Comparison of ENCODE assay signal across 1 cellular context in the genomic region with DNA sequence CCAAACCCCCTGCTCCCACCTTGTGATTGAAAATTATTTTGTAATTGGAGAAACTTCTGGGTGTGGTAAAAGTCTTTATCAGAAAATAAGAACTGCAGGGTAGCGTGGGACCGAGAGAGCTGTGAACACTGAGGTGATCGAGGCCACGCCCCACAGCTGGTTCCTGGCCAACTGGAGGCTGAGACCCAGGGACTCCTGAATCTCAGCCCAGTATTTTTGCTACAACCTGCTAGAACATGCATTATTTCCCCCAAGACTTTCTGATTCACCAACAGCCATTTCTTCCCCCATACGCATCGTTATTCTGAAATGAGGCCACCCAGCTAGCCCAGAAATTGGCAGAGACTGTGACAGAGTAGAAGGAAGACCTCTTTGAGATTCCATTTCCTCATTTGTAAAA.
TF ChIP-seq lines count a peak whose summit lies in the region.

No MANE protein-coding gene starts in this region.

TF ChIP-seq in K562, 482 proteins besides CTCF, POLR2A, EP300 and RAD21:
- no peak for TF ChIP-seq NUFIP1 (IDR thresholded peaks at IDR 0.05; ENCODE audit: partially characterized antibody)
- no peak for TF ChIP-seq XRCC4 (IDR thresholded peaks at IDR 0.05; ENCODE audit: extremely low read depth, insufficient read depth, insufficient read length)
- no peak for TF ChIP-seq ZFX (CRISPR knock-in tag; IDR thresholded peaks at IDR 0.05)
- no peak for TF ChIP-seq TFAM (CRISPR knock-in tag; conservative IDR thresholded peaks at IDR 0.05)
- TF ChIP-seq KAT7 (CRISPR knock-in tag; IDR thresholded peaks at IDR 0.05; ENCODE audit: borderline replicate concordance): no peak
- TF ChIP-seq HNRNPLL (IDR thresholded peaks at IDR 0.05; ENCODE audit: low read depth, low read length, poor library complexity, severe bottlenecking): no peak
- no peak for TF ChIP-seq TARDBP (IDR thresholded peaks at IDR 0.05)
- TF ChIP-seq ZNF347 (CRISPR knock-in tag; IDR thresholded peaks at IDR 0.05; ENCODE audit: low read depth): no peak
- TF ChIP-seq, protein P1, sequence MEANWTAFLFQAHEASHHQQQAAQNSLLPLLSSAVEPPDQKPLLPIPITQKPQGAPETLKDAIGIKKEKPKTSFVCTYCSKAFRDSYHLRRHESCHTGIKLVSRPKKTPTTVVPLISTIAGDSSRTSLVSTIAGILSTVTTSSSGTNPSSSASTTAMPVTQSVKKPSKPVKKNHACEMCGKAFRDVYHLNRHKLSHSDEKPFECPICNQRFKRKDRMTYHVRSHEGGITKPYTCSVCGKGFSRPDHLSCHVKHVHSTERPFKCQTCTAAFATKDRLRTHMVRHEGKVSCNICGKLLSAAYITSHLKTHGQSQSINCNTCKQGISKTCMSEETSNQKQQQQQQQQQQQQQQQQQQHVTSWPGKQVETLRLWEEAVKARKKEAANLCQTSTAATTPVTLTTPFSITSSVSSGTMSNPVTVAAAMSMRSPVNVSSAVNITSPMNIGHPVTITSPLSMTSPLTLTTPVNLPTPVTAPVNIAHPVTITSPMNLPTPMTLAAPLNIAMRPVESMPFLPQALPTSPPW (CRISPR knock-in tag; IDR thresholded peaks at IDR 0.05): no peak
- TF ChIP-seq, protein P2, sequence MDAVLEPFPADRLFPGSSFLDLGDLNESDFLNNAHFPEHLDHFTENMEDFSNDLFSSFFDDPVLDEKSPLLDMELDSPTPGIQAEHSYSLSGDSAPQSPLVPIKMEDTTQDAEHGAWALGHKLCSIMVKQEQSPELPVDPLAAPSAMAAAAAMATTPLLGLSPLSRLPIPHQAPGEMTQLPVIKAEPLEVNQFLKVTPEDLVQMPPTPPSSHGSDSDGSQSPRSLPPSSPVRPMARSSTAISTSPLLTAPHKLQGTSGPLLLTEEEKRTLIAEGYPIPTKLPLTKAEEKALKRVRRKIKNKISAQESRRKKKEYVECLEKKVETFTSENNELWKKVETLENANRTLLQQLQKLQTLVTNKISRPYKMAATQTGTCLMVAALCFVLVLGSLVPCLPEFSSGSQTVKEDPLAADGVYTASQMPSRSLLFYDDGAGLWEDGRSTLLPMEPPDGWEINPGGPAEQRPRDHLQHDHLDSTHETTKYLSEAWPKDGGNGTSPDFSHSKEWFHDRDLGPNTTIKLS (IDR thresholded peaks at IDR 0.05; ENCODE audit: borderline replicate concordance, low read depth): no peak
- TF ChIP-seq ZNF583 (CRISPR knock-in tag; IDR thresholded peaks at IDR 0.05): no peak
- no peak for TF ChIP-seq NR2C2 (CRISPR knock-in tag; IDR thresholded peaks at IDR 0.05)
- no peak for TF ChIP-seq NR2C2 (tag; IDR thresholded peaks at IDR 0.05)
- TF ChIP-seq NFIC (IDR thresholded peaks at IDR 0.05): no peak
- TF ChIP-seq ZKSCAN8 (CRISPR knock-in tag; IDR thresholded peaks at IDR 0.05): no peak
- TF ChIP-seq, protein P3, sequence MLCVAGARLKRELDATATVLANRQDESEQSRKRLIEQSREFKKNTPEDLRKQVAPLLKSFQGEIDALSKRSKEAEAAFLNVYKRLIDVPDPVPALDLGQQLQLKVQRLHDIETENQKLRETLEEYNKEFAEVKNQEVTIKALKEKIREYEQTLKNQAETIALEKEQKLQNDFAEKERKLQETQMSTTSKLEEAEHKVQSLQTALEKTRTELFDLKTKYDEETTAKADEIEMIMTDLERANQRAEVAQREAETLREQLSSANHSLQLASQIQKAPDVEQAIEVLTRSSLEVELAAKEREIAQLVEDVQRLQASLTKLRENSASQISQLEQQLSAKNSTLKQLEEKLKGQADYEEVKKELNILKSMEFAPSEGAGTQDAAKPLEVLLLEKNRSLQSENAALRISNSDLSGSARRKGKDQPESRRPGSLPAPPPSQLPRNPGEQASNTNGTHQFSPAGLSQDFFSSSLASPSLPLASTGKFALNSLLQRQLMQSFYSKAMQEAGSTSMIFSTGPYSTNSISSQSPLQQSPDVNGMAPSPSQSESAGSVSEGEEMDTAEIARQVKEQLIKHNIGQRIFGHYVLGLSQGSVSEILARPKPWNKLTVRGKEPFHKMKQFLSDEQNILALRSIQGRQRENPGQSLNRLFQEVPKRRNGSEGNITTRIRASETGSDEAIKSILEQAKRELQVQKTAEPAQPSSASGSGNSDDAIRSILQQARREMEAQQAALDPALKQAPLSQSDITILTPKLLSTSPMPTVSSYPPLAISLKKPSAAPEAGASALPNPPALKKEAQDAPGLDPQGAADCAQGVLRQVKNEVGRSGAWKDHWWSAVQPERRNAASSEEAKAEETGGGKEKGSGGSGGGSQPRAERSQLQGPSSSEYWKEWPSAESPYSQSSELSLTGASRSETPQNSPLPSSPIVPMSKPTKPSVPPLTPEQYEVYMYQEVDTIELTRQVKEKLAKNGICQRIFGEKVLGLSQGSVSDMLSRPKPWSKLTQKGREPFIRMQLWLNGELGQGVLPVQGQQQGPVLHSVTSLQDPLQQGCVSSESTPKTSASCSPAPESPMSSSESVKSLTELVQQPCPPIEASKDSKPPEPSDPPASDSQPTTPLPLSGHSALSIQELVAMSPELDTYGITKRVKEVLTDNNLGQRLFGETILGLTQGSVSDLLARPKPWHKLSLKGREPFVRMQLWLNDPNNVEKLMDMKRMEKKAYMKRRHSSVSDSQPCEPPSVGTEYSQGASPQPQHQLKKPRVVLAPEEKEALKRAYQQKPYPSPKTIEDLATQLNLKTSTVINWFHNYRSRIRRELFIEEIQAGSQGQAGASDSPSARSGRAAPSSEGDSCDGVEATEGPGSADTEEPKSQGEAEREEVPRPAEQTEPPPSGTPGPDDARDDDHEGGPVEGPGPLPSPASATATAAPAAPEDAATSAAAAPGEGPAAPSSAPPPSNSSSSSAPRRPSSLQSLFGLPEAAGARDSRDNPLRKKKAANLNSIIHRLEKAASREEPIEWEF (CRISPR knock-in tag; IDR thresholded peaks at IDR 0.05): no peak
- no peak for TF ChIP-seq ZNF354B (CRISPR knock-in tag; IDR thresholded peaks at IDR 0.05)
- TF ChIP-seq ZNF57 (CRISPR knock-in tag; IDR thresholded peaks at IDR 0.05): no peak
- TF ChIP-seq, protein P4, sequence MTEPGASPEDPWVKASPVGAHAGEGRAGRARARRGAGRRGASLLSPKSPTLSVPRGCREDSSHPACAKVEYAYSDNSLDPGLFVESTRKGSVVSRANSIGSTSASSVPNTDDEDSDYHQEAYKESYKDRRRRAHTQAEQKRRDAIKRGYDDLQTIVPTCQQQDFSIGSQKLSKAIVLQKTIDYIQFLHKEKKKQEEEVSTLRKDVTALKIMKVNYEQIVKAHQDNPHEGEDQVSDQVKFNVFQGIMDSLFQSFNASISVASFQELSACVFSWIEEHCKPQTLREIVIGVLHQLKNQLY (CRISPR knock-in tag; conservative IDR thresholded peaks at IDR 0.05): no peak
- TF ChIP-seq, protein P5, sequence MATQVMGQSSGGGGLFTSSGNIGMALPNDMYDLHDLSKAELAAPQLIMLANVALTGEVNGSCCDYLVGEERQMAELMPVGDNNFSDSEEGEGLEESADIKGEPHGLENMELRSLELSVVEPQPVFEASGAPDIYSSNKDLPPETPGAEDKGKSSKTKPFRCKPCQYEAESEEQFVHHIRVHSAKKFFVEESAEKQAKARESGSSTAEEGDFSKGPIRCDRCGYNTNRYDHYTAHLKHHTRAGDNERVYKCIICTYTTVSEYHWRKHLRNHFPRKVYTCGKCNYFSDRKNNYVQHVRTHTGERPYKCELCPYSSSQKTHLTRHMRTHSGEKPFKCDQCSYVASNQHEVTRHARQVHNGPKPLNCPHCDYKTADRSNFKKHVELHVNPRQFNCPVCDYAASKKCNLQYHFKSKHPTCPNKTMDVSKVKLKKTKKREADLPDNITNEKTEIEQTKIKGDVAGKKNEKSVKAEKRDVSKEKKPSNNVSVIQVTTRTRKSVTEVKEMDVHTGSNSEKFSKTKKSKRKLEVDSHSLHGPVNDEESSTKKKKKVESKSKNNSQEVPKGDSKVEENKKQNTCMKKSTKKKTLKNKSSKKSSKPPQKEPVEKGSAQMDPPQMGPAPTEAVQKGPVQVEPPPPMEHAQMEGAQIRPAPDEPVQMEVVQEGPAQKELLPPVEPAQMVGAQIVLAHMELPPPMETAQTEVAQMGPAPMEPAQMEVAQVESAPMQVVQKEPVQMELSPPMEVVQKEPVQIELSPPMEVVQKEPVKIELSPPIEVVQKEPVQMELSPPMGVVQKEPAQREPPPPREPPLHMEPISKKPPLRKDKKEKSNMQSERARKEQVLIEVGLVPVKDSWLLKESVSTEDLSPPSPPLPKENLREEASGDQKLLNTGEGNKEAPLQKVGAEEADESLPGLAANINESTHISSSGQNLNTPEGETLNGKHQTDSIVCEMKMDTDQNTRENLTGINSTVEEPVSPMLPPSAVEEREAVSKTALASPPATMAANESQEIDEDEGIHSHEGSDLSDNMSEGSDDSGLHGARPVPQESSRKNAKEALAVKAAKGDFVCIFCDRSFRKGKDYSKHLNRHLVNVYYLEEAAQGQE (CRISPR knock-in tag; IDR thresholded peaks at IDR 0.05; ENCODE audit: low read depth): no peak
- TF ChIP-seq OTX1 (CRISPR knock-in tag; IDR thresholded peaks at IDR 0.05): no peak
